Comparison of ENCODE assay signal across 1 cellular context in genomic region chr16:50547944-50548658, GRCh38.
TF ChIP-seq lines count a peak whose summit lies in the region.

NKD1 (plus strand) TSS chr16:50548396; CDS start chr16:50548554, 158 bp downstream.

TF ChIP-seq in GM12878, 131 proteins besides CTCF, POLR2A, EP300 and RAD21 (continued from another document):
- no peak for TF ChIP-seq NKRF (conservative IDR thresholded peaks at IDR 0.05)
- no peak for TF ChIP-seq MYC (IDR thresholded peaks at IDR 0.05; ENCODE audit: insufficient read depth, insufficient read length, insufficient replicate concordance, low read length, severe bottlenecking)
- 0 out of 4 replicates have a peak, but pooled peaks of 1 of the 2 experiments have one; percentile 8 for TF ChIP-seq BHLHE40 (IDR thresholded peaks at IDR 0.05; ENCODE audit: borderline replicate concordance in 1 of 2, low read depth in 2 of 2, low read length in 1 of 2)
